1 cellular context compared by ENCODE assay signal in the genomic region with DNA sequence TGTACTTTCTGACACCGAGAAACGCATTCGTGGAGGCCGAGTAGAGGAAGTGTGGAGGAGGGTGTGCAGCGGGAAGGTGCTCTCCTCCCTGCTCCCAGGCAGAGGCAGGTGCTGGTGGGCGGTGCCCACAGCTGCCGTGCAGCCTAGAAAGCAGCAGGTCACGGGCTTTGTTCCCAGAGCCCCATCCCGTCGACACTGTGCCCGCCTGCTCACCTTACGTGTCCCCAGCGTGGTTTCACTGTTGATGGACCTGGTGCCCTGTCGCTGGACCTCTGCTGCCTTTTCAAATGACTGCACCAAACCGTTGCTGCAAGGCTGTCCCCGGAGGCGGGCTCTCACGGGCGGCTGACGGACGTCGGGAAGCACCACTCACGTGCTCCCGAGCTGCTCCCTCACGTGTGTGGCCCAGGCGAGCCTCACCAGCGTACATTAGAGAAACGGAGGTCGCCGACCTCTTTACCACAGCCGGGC.
TF ChIP-seq lines count a peak whose summit lies in the region.

No MANE protein-coding gene starts in this region.

TF ChIP-seq in HEK293, 187 proteins besides CTCF, POLR2A, EP300 and RAD21 (continued from another document):
- TF ChIP-seq, protein P1, sequence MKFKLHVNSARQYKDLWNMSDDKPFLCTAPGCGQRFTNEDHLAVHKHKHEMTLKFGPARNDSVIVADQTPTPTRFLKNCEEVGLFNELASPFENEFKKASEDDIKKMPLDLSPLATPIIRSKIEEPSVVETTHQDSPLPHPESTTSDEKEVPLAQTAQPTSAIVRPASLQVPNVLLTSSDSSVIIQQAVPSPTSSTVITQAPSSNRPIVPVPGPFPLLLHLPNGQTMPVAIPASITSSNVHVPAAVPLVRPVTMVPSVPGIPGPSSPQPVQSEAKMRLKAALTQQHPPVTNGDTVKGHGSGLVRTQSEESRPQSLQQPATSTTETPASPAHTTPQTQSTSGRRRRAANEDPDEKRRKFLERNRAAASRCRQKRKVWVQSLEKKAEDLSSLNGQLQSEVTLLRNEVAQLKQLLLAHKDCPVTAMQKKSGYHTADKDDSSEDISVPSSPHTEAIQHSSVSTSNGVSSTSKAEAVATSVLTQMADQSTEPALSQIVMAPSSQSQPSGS (tag by site-specific recombination; IDR thresholded peaks at IDR 0.05; ENCODE audit: low read depth), result no peak
- no peak for TF ChIP-seq ZNF843 (tag by site-specific recombination; IDR thresholded peaks at IDR 0.05)
- no peak for TF ChIP-seq HOXD13 (CRISPR knock-in tag; IDR thresholded peaks at IDR 0.05; ENCODE audit: borderline replicate concordance)
